In the genomic region with DNA sequence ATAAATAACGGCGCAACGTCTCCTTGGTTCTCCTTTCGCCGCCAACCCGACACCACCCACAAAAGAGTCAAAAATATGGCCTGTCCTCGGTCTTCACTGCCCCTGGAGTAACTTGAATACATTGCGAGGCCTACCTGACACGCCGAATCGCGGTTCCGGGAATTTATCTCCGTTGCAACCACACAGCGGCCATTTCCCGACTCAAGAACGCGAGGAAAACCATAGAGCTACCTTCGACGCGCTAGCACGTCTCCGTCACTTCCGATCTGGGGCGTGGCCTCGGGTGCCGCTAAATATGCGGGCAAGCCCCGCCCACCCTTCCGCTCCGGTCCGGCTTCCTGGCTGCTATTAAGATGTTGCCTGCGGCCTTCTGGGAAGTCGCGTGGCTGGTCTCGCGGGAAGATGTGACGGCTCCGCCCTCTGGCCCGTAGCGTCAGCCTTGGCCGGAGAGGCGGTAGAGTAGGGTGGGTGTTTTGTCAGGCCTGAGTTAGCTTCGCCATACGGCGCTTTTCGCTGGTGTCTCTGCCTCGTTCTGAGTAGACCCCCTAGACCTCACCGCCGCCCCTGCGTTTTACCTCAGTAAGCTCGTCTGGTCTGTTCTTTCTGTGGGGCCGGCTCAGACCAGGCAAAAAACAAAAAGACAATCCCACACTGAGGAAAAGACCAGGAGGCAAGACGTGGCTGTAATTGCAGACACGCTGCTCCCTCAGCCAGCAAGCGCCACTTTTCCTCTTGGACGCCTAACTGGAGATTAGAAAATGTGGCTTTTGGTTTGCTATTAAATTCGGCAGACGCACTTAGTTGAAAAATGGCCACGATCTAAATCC, we compare ENCODE assay signal across 1 cellular context.
TF ChIP-seq lines count a peak whose summit lies in the region.

A gene with protein sequence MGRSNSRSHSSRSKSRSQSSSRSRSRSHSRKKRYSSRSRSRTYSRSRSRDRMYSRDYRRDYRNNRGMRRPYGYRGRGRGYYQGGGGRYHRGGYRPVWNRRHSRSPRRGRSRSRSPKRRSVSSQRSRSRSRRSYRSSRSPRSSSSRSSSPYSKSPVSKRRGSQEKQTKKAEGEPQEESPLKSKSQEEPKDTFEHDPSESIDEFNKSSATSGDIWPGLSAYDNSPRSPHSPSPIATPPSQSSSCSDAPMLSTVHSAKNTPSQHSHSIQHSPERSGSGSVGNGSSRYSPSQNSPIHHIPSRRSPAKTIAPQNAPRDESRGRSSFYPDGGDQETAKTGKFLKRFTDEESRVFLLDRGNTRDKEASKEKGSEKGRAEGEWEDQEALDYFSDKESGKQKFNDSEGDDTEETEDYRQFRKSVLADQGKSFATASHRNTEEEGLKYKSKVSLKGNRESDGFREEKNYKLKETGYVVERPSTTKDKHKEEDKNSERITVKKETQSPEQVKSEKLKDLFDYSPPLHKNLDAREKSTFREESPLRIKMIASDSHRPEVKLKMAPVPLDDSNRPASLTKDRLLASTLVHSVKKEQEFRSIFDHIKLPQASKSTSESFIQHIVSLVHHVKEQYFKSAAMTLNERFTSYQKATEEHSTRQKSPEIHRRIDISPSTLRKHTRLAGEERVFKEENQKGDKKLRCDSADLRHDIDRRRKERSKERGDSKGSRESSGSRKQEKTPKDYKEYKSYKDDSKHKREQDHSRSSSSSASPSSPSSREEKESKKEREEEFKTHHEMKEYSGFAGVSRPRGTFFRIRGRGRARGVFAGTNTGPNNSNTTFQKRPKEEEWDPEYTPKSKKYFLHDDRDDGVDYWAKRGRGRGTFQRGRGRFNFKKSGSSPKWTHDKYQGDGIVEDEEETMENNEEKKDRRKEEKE (minus strand): TSS at position 268 of the 827 bp plus-strand sequence. CDS start 9,980 bp downstream, outside the sequence.

TF ChIP-seq in K562, 482 proteins besides CTCF, POLR2A, EP300 and RAD21 (continued from another document):
- TF ChIP-seq, protein P1, sequence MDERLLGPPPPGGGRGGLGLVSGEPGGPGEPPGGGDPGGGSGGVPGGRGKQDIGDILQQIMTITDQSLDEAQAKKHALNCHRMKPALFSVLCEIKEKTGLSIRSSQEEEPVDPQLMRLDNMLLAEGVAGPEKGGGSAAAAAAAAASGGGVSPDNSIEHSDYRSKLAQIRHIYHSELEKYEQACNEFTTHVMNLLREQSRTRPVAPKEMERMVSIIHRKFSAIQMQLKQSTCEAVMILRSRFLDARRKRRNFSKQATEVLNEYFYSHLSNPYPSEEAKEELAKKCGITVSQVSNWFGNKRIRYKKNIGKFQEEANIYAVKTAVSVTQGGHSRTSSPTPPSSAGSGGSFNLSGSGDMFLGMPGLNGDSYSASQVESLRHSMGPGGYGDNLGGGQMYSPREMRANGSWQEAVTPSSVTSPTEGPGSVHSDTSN (CRISPR knock-in tag; IDR thresholded peaks at IDR 0.05; ENCODE audit: low read depth) = no peak
- TF ChIP-seq, protein P1 (tag; conservative IDR thresholded peaks at IDR 0.05; ENCODE audit: low read depth) = no peak
- TF ChIP-seq STAG1 (CRISPR knock-in tag; IDR thresholded peaks at IDR 0.05; ENCODE audit: borderline replicate concordance) (no peak), ARID1B (IDR thresholded peaks at IDR 0.05) (no peak; the same call in 1 of the 2 replicates)
- TF ChIP-seq, protein P2, sequence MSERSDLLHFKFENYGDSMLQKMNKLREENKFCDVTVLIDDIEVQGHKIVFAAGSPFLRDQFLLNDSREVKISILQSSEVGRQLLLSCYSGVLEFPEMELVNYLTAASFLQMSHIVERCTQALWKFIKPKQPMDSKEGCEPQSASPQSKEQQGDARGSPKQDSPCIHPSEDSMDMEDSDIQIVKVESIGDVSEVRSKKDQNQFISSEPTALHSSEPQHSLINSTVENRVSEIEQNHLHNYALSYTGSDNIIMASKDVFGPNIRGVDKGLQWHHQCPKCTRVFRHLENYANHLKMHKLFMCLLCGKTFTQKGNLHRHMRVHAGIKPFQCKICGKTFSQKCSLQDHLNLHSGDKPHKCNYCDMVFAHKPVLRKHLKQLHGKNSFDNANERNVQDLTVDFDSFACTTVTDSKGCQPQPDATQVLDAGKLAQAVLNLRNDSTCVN (CRISPR knock-in tag; IDR thresholded peaks at IDR 0.05) = peak; percentile 74; the same call in 1 of the 2 replicates
